In genomic region chr11:2795491-2795991, GRCh38 we compare ENCODE assay signal across 15 cellular contexts.
DNase-seq lines count a peak whose midpoint lies in the region; ATAC-seq and TF ChIP-seq lines count a peak whose summit lies in the region.
"Had no signal": no experiment of that assay in that cellular context is flagged by ENCODE, and none has a peak within 500 bp of the region (broad histone marks: within the 10 kb centered on the region; RNA-seq: fewer than 3 reads in every experiment).

No MANE protein-coding gene starts in this region.

- peaks cover 1% of the 10 kb centered on the region for H3K36me3 Mint-ChIP-seq in activated T-cell treated with anti-CD3 and anti-CD28 coated beads, Interleukin-2, amount 50 U/mL, for 4 hours (ENCODE audit: insufficient read depth)
- no peaks in the 10 kb centered on the region for H3K36me3 Mint-ChIP-seq in activated T-cell treated with anti-CD3 and anti-CD28 coated beads, Interleukin-2, amount 50 U/mL, for 72 hours (ENCODE audit: insufficient read depth in 2 of 2)
- H3K36me3 Mint-ChIP-seq: immature natural killer cell had no signal

- intact Hi-C loops in spleen (cut with DNase I; ENCODE audit: low total_unique reads) = no loop called here
- intact Hi-C loops in PC-9 (cut with micrococcal nuclease; ENCODE audit: unreplicated experiment) = no loop called here

- no peaks in the 10 kb centered on the region for H3K9me3 ChIP-seq in spleen
- no peaks in the 10 kb centered on the region for H3K9me3 ChIP-seq in PC-9 (ENCODE audit: insufficient read depth, low read depth)

- POLR2A ChIA-PET in PC-9 (lab: Charles Lee; ENCODE audit: unreplicated experiment) = no interaction called here

- peak; percentile 2 for DNase-seq in activated T-cell treated with anti-CD3 and anti-CD28 coated beads, Interleukin-2, amount 50 U/mL, for 4 hours
- DNase-seq in activated T-cell treated with anti-CD3 and anti-CD28 coated beads, Interleukin-2, amount 50 U/mL, for 72 hours = no peak
- DNase-seq in activated naive CD4-positive, alpha-beta T cell treated with anti-CD3 and anti-CD28 coated beads, Interleukin-2, amount 50 U/mL, for 16 hours = peak; percentile 7
- DNase-seq in left lobe of liver (ENCODE audit: low spot score) = peak; percentile 37
- peak; percentile 64 for DNase-seq in spleen
- DNase-seq in PC-9 = no peak
- DNase-seq in GM19238 (ENCODE audit: insufficient read length, low spot score) = no peak
- DNase-seq: activated CD4-positive, alpha-beta T cell treated with anti-CD3 and anti-CD28 coated beads, Interleukin-2, amount 10 ng/mL, durations not matched to agents 7 days and 5 days; dermis blood vessel endothelial cell; immature natural killer cell; NCI-H187 treated with DMSO at 0.1 percent for 48 hours; NCI-H510A; stimulated activated naive B cell treated with anti-CD40 and anti-IgM and Interleukin-4, amounts not matched to agents 10 μg/mL and 1 μg/mL and 100 μg/mL, for 72 hours had no signal

- H3K9me3 Mint-ChIP-seq in activated T-cell treated with anti-CD3 and anti-CD28 coated beads, Interleukin-2, amount 50 U/mL, for 4 hours = no peaks in the 10 kb centered on the region
- no peaks in the 10 kb centered on the region for H3K9me3 Mint-ChIP-seq in activated T-cell treated with anti-CD3 and anti-CD28 coated beads, Interleukin-2, amount 50 U/mL, for 72 hours
- H3K9me3 Mint-ChIP-seq: activated CD4-positive, alpha-beta T cell treated with anti-CD3 and anti-CD28 coated beads, Interleukin-2, amount 10 ng/mL, durations not matched to agents 7 days and 5 days; immature natural killer cell had no signal

- H4K20me1 ChIP-seq in PC-9 (ENCODE audit: insufficient read depth) = no peaks in the 10 kb centered on the region

- H3K4me3 Mint-ChIP-seq in activated T-cell treated with anti-CD3 and anti-CD28 coated beads, Interleukin-2, amount 50 U/mL, for 4 hours = no peak overlapping the region
- H3K4me3 Mint-ChIP-seq in activated T-cell treated with anti-CD3 and anti-CD28 coated beads, Interleukin-2, amount 50 U/mL, for 72 hours = no peak overlapping the region
- H3K4me3 Mint-ChIP-seq: activated CD4-positive, alpha-beta T cell treated with anti-CD3 and anti-CD28 coated beads, Interleukin-2, amount 10 ng/mL, durations not matched to agents 7 days and 5 days; immature natural killer cell; stimulated activated naive B cell treated with anti-CD40 and anti-IgM and Interleukin-4, amounts not matched to agents 10 μg/mL and 1 μg/mL and 100 μg/mL, for 72 hours had no signal

- H3K27me3 ChIP-seq in spleen (replicated peaks in 1 of 7) (peaks cover 0 to 25% (median 0%) of the 10 kb centered on the region in 7 donors), PC-9 (ENCODE audit: insufficient read depth, low read depth) (peaks cover 12% of the 10 kb centered on the region; the same call in 1 of the 2 replicates)

- BruUV-seq in PC-9 (replicated peaks; lab: Mats Ljungman, UMichigan) = no TSS peak

- no peak overlapping the region for H2AFZ ChIP-seq in PC-9

- ATAC-seq in activated T-cell treated with anti-CD3 and anti-CD28 coated beads, Interleukin-2, amount 50 U/mL, for 4 hours = no peak
- ATAC-seq in activated T-cell treated with anti-CD3 and anti-CD28 coated beads, Interleukin-2, amount 50 U/mL, for 72 hours (replicated peaks in 1 of 2) = no peak
- ATAC-seq in left lobe of liver = no peak
- ATAC-seq in GM18517 (IDR thresholded peaks at IDR 0.05; ENCODE audit: unreplicated experiment) = no peak
- ATAC-seq: stimulated activated naive B cell treated with anti-CD40 and anti-IgM and Interleukin-4, amounts not matched to agents 10 μg/mL and 1 μg/mL and 100 μg/mL, for 72 hours had no signal

- no peak for TF ChIP-seq POLR2A in spleen (IDR thresholded peaks at IDR 0.05)

- H3K4me2 ChIP-seq in PC-9 = no peak overlapping the region

- 89 to 93% (median 92%) methylated on average over 7 to 10 of the region's 10 CpGs for WGBS in spleen, 5 donors

- no peak overlapping the region for H3K4me3 ChIP-seq in spleen
- H3K4me3 ChIP-seq in PC-9 = no peak overlapping the region
- H3K4me3 ChIP-seq: SJSA1 had no signal

- TF ChIP-seq CTCF in spleen (IDR thresholded peaks at IDR 0.05 in 8 of 11, conservative IDR thresholded peaks at IDR 0.05 in 3 of 11) = no peak
- no peak for TF ChIP-seq CTCF in PC-9 (conservative IDR thresholded peaks at IDR 0.05)

- H3K4me1 ChIP-seq in spleen (peaks cover 0 to 21% (median 16%) of the 10 kb centered on the region in 6 donors), PC-9 (replicated peaks; ENCODE audit: insufficient read depth) (no peaks in the 10 kb centered on the region)
- H3K4me1 ChIP-seq: SJSA1 had no signal

- no peaks in the 10 kb centered on the region for H3F3A ChIP-seq in PC-9 (ENCODE audit: insufficient read depth, low read depth)

- H3K36me3 ChIP-seq in spleen = peaks cover 0 to 4% (median 0%) of the 10 kb centered on the region in 6 donors
- no peaks in the 10 kb centered on the region for H3K36me3 ChIP-seq in PC-9 (ENCODE audit: low read depth)
- H3K36me3 ChIP-seq: SJSA1 had no signal

- peaks cover 3% of the 10 kb centered on the region for H3K4me1 Mint-ChIP-seq in activated T-cell treated with anti-CD3 and anti-CD28 coated beads, Interleukin-2, amount 50 U/mL, for 4 hours (ENCODE audit: low read depth)
- peaks cover 5% of the 10 kb centered on the region for H3K4me1 Mint-ChIP-seq in activated T-cell treated with anti-CD3 and anti-CD28 coated beads, Interleukin-2, amount 50 U/mL, for 72 hours (ENCODE audit: low read depth)
- H3K4me1 Mint-ChIP-seq: activated CD4-positive, alpha-beta T cell treated with anti-CD3 and anti-CD28 coated beads, Interleukin-2, amount 10 ng/mL, durations not matched to agents 7 days and 5 days had no signal

- H3K27ac ChIP-seq in spleen (no peak overlapping the region), PC-9 (no peak overlapping the region)
- H3K27ac ChIP-seq: SJSA1 had no signal

- CTCF ChIA-PET in PC-9 (lab: Charles Lee) = no interaction called here

- no peaks in the 10 kb centered on the region for H3K9me2 ChIP-seq in PC-9 (ENCODE audit: insufficient read depth)

- H3K27ac Mint-ChIP-seq in activated T-cell treated with anti-CD3 and anti-CD28 coated beads, Interleukin-2, amount 50 U/mL, for 72 hours = no peak overlapping the region
- H3K27ac Mint-ChIP-seq: activated CD4-positive, alpha-beta T cell treated with anti-CD3 and anti-CD28 coated beads, Interleukin-2, amount 10 ng/mL, durations not matched to agents 7 days and 5 days; immature natural killer cell had no signal

- H3K27me3 Mint-ChIP-seq in activated T-cell treated with anti-CD3 and anti-CD28 coated beads, Interleukin-2, amount 50 U/mL, for 4 hours (ENCODE audit: low read depth) = no peaks in the 10 kb centered on the region
- no peaks in the 10 kb centered on the region for H3K27me3 Mint-ChIP-seq in activated T-cell treated with anti-CD3 and anti-CD28 coated beads, Interleukin-2, amount 50 U/mL, for 72 hours (ENCODE audit: low read depth)
- H3K27me3 Mint-ChIP-seq: activated CD4-positive, alpha-beta T cell treated with anti-CD3 and anti-CD28 coated beads, Interleukin-2, amount 10 ng/mL, durations not matched to agents 7 days and 5 days had no signal

- H3K79me2 ChIP-seq in PC-9 (ENCODE audit: low read depth) = no peaks in the 10 kb centered on the region

Comparison
In these comparisons a context has a peak if more than half of its experiments do, and no peak if none do; other contexts are left out.
1. DNase-seq: peak in activated T-cell treated with anti-CD3 and anti-CD28 coated beads, Interleukin-2, amount 50 U/mL, for 4 hours (single experiment), activated naive CD4-positive, alpha-beta T cell treated with anti-CD3 and anti-CD28 coated beads, Interleukin-2, amount 50 U/mL, for 16 hours (single experiment), left lobe of liver (single experiment) and spleen (single experiment); none in activated T-cell treated with anti-CD3 and anti-CD28 coated beads, Interleukin-2, amount 50 U/mL, for 72 hours (0 of 2), PC-9 (0 of 2) and GM19238 (single experiment).